12 cellular contexts compared by ENCODE assay signal in the genomic region with DNA sequence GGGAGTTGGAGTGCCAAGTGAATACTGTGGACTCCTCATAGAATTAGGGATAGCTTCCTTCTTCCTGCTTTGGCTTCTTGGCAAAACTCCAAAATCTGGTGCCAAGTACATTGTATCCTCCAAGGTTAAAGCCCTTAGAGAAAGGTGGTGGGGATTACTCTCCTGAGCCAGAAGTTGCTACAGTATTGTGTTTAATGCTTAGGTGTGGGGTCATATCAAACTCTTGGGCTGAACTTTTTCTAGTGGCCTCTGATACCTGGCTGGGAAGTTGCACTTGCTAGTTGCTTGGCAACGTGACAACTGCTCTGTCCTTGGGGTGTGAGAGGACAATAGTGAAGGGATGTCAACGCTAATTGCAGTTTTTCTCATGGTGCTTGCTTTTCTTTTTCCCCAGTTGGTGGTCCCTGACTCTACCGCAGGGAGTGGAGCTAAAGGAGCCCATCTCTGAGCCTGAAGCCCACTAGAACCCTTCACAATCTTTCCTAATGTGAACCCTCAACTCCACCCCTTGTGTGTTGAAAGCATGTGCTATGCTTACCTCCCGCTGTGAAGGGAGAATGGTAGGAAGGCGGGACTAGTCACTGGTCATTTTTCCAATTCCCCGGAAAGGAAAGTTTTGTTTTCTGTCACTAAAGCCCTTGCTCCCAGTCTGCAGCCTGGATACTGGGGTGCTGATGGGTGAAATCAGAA. TPM values are rescaled to one million over a fixed set of nuclear protein-coding genes. Genes with fewer than 3 reads are reported as not detected.
DNase-seq lines count a peak whose midpoint lies in the region; ATAC-seq, FAIRE-seq and TF ChIP-seq lines count a peak whose summit lies in the region.
"Had no signal": no experiment of that assay in that cellular context is flagged by ENCODE, and none has a peak within 500 bp of the region (broad histone marks: within the 10 kb centered on the region; RNA-seq: fewer than 3 reads in every experiment).

No MANE protein-coding gene starts in this region.

- H3K4me3 ChIP-seq in ascending aorta (peak overlapping the region in 1 of 2 donors; percentile 48), small intestine (ENCODE audit: low read depth in 1 of 2, low read length in 2 of 2) (no peak overlapping the region)
- H3K4me3 ChIP-seq: GM12878 had no signal

- no peak for TF ChIP-seq CTCF in ascending aorta (IDR thresholded peaks at IDR 0.05)

- WGBS in small intestine, 3 donors: 16 to 49% (median 44%) methylated on average over 6 of the region's 6 CpGs

- ATAC-seq in left cardiac atrium (peak; percentile 30 to 43), GM18502 (IDR thresholded peaks at IDR 0.05; ENCODE audit: poor library complexity, unreplicated experiment) (no peak)
- ATAC-seq: GM12878, Panc1 had no signal

- TF ChIP-seq RAD21 in Ishikawa (IDR thresholded peaks at IDR 0.05; ENCODE audit: low read depth): no peak

- intact Hi-C loops in ascending aorta (cut with DNase I) (loop anchor here (2.0 kb wide), 1 partner anchor 25 kb away; no protein-coding TSS in a partner anchor), left cardiac atrium (cut with DNase I) (no loop called here)

- H3K27ac ChIP-seq in ascending aorta (peak overlapping the region; percentile 46 to 65), small intestine (ENCODE audit: low read depth in 1 of 2, low read length in 1 of 2) (peak overlapping the region; percentile 43 to 89)

- H3K36me3 ChIP-seq in ascending aorta (no peaks in the 10 kb centered on the region), small intestine (ENCODE audit: control insufficient read depth in 2 of 2, insufficient read depth in 2 of 2, low read length in 2 of 2) (peaks cover 0 to under 1% of the 10 kb centered on the region in 2 donors)

- peaks cover 10 to 15% of the 10 kb centered on the region in 2 donors for H3K4me1 ChIP-seq in ascending aorta
- H3K4me1 ChIP-seq in small intestine (ENCODE audit: control insufficient read depth in 2 of 2, insufficient read depth in 1 of 2, low read depth in 1 of 2, low read length in 1 of 2): peaks cover 0 to 9% of the 10 kb centered on the region in 2 donors

- H3K9me3 ChIP-seq in ascending aorta (no peaks in the 10 kb centered on the region), small intestine (ENCODE audit: control insufficient read depth, low read depth) (no peaks in the 10 kb centered on the region)

- FAIRE-seq in small intestine (lab: Jason Lieb, UNC) (no peak), frontal cortex (lab: Jason Lieb, UNC) (no peak)
- FAIRE-seq: GM12878 had no signal

- TF ChIP-seq EP300 in Ishikawa (IDR thresholded peaks at IDR 0.05; ENCODE audit: borderline replicate concordance): no peak

- no peak for DNase-seq in ascending aorta (ENCODE audit: low spot score in 2 of 2)
- no peak for DNase-seq in left cardiac atrium
- DNase-seq in small intestine: peak; percentile 95
- no peak for DNase-seq in frontal cortex (ENCODE audit: low spot score in 2 of 2)
- DNase-seq in nucleus accumbens (lab: John Stamatoyannopoulos, UW): no peak
- DNase-seq in CD1c-positive myeloid dendritic cell (ENCODE audit: extremely low spot score): no peak

- H3K27me3 ChIP-seq in ascending aorta (no peaks in the 10 kb centered on the region), small intestine (ENCODE audit: control insufficient read depth in 2 of 2, insufficient read depth in 2 of 2, low read length in 2 of 2) (no peaks in the 10 kb centered on the region)

TF ChIP-seq in Ishikawa, 13 proteins besides CTCF, POLR2A, EP300 and RAD21:
- peak; percentile 78 for TF ChIP-seq NFIC (IDR thresholded peaks at IDR 0.05)
- TF ChIP-seq TEAD4 (IDR thresholded peaks at IDR 0.05): no peak

RNA-seq across cellular contexts. Expression of a gene that starts 35.5 kb away (rescaled TPM):
- total RNA-seq in ascending aorta (6.5 TPM), left cardiac atrium (10 to 100 TPM; 14.8 to 15.0 TPM), frontal cortex (86.8 TPM)
- 10 to 100 TPM; 22.2 to 40.0 (median 27.6) TPM for polyA plus RNA-seq in small intestine

RNA-seq across cellular contexts. Expression of a gene that starts 57.0 kb away (rescaled TPM):
- total RNA-seq in ascending aorta (not detected), left cardiac atrium (not detected), frontal cortex (2.9 TPM)
- 10 to 100 TPM in 2 of 3 donors, 1 to 10 TPM in 1; 2.6 to 26.4 (median 25.9) TPM for polyA plus RNA-seq in small intestine
- total RNA-seq: dermis microvascular lymphatic vessel endothelial cell, myocyte had no signal
